ENCODE assay signal across 10 cellular contexts in genomic region chr19:46297700-46298476, GRCh38. TPM values are rescaled to one million over a fixed set of nuclear protein-coding genes. Genes with fewer than 3 reads are reported as not detected.
A peak's percentile ranks its signal among the peaks of the same experiment; 100 is the strongest.
DNase-seq lines count a peak whose midpoint lies in the region; TF ChIP-seq lines count a peak whose summit lies in the region.
"Had no signal": no experiment of that assay in that cellular context is flagged by ENCODE, and none has a peak within 500 bp of the region (broad histone marks: within the 10 kb centered on the region; RNA-seq: fewer than 3 reads in every experiment).

No MANE protein-coding gene starts in this region.

- H3K4me1 ChIP-seq in muscle layer of colon (ENCODE audit: insufficient read depth, low read length) (peaks cover 42% of the 10 kb centered on the region), urinary bladder (ENCODE audit: insufficient read depth) (no peaks in the 10 kb centered on the region)

- H3K4me3 ChIP-seq in fibroblast of villous mesenchyme (ENCODE audit: low read depth, low read length) (peak overlapping the region; percentile 60), muscle layer of colon (ENCODE audit: low read depth in 1 of 2, low read length in 2 of 2) (peak overlapping the region; percentile 44 to 81), urinary bladder (ENCODE audit: low read depth, low read length) (peak overlapping the region; percentile 54), WERI-Rb-1 (ENCODE audit: low read depth, low read length) (no peak overlapping the region)

- H3K27ac ChIP-seq in muscle layer of colon (ENCODE audit: low read depth, low read length) (peak overlapping the region; percentile 97), urinary bladder (ENCODE audit: low read depth) (peak overlapping the region; percentile 76), WERI-Rb-1 (no peak overlapping the region)

- H3K27me3 ChIP-seq in muscle layer of colon (ENCODE audit: control insufficient read depth in 1 of 2, insufficient read depth in 2 of 2, low read length in 2 of 2) (no peaks in the 10 kb centered on the region), WERI-Rb-1 (ENCODE audit: insufficient read depth, low read depth, severe bottlenecking) (no peaks in the 10 kb centered on the region)

- H3K36me3 ChIP-seq in muscle layer of colon (ENCODE audit: insufficient read depth, low read length), result no peaks in the 10 kb centered on the region
- H3K36me3 ChIP-seq in urinary bladder (ENCODE audit: insufficient read depth), result no peaks in the 10 kb centered on the region
- H3K36me3 ChIP-seq in WERI-Rb-1, result no peaks in the 10 kb centered on the region

- TF ChIP-seq CTCF in fibroblast of villous mesenchyme (IDR thresholded peaks at IDR 0.05; ENCODE audit: insufficient read depth, low read depth, low read length) (peak; percentile 20), WERI-Rb-1 (IDR thresholded peaks at IDR 0.05; ENCODE audit: low read depth, low read length) (no peak)

- DNase-seq in NCI-H2171 treated with DMSO at 0.1 percent for 48 hours (lab: John Stamatoyannopoulos, UW) (peak; percentile 36), NCI-H2171 (lab: John Stamatoyannopoulos, UW) (no peak), fibroblast of villous mesenchyme (ENCODE audit: low read depth) (peak; percentile 64), SKM-1 (lab: John Stamatoyannopoulos, UW; ENCODE audit: unreplicated experiment) (no peak), WERI-Rb-1 (no peak), NCI-H748 treated with DMSO at 0.1 percent for 48 hours (lab: John Stamatoyannopoulos, UW) (no peak)
- DNase-seq: activated CD4-positive, alpha-beta T cell treated with anti-CD3 and anti-CD28 coated beads, Interleukin-2, amount 50 U/mL, for 1 hour had no signal

- no peaks in the 10 kb centered on the region for H3K9me3 ChIP-seq in muscle layer of colon (ENCODE audit: low read length)
- H3K9me3 ChIP-seq in WERI-Rb-1 (ENCODE audit: severe bottlenecking), result peaks cover 3% of the 10 kb centered on the region

- 12% methylated on average over 19 of the region's 19 CpGs for WGBS in urinary bladder

- peak overlapping the region; percentile 53 for H3K9ac ChIP-seq in muscle layer of colon (ENCODE audit: low read length)

RNA-seq across cellular contexts. Expression of gene HIF3A, which starts 1.0 kb away (rescaled TPM):
- total RNA-seq in fibroblast of villous mesenchyme, result 0.43 and 0.64 TPM in 2 replicates
- 41.0 TPM for total RNA-seq in urinary bladder
- 186 TPM for polyA plus RNA-seq in urinary bladder
- total RNA-seq: M059J had no signal

RNA-seq across cellular contexts. Expression of gene PPP5C, which starts 49.0 kb away (rescaled TPM):
- total RNA-seq in fibroblast of villous mesenchyme, result 44.9 and 48.3 TPM in 2 replicates
- total RNA-seq in urinary bladder, result 30.7 TPM
- polyA plus RNA-seq in urinary bladder, result 44.5 TPM

Comparison
In these comparisons a context has a peak if more than half of its experiments do, and no peak if none do; other contexts are left out.
1. DNase-seq: peak in NCI-H2171 treated with DMSO at 0.1 percent for 48 hours (single experiment) and fibroblast of villous mesenchyme (single experiment); none in NCI-H2171 (single experiment), SKM-1 (single experiment), WERI-Rb-1 (single experiment) and NCI-H748 treated with DMSO at 0.1 percent for 48 hours (single experiment).
2. RNA of gene HIF3A, which starts 1.0 kb away (total RNA-seq): 41.0 TPM in urinary bladder (single experiment); 0.43 to 0.64 TPM in fibroblast of villous mesenchyme; every median in the first group is over 10 times any median in the second.